Comparison of ENCODE assay signal across 29 cellular contexts in the genomic region with DNA sequence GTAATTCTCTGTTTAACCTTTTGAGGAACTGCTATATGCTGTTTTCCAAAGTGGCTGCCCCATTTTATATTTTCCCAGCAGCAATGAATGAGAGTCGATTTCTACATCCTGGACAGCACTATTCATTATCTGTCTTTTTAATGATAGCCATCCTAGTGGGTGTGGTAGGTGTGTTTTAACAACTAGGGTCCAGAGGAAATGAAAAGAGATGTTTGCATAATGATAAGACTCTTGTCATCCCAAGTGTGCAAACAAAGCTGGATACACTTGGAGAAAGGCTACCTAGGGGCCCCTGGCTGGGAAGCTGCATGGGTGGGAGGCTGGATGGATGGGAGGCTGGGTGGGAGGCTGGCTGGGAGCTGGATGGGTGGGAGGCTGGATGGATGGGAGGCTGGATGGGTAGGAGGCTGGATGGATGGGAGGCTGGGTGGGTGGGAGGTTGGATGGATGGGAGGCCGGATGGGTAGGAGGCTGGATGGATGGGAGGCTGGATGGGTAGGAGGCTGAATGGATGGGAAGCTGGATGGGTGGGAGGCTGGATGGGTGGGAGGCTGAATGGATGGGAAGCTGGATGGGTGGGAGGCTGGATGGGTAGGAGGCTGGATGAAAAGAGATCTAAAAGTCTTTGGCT.
"Had no signal": no experiment of that assay in that cellular context is flagged by ENCODE, and none has a peak within 500 bp of the region (broad histone marks: within the 10 kb centered on the region; RNA-seq: fewer than 3 reads in every experiment).

No MANE protein-coding gene starts in this region.

- H3K27ac ChIP-seq: adrenal gland, body of pancreas, colonic mucosa, hepatocyte, pancreas, psoas muscle, sigmoid colon, tibial artery, WERI-Rb-1 had no signal

- H3K36me3 ChIP-seq: adrenal gland, colonic mucosa, pancreas, sigmoid colon, tibial artery, WERI-Rb-1 had no signal

- ATAC-seq: activated CD4-positive, CD25-positive, alpha-beta regulatory T cell treated with anti-CD3 and anti-CD28 coated beads, Interleukin-2, amount 50 U/mL, for 24 hours; body of pancreas; naive thymus-derived CD8-positive, alpha-beta T cell; pancreas; psoas muscle; stimulated activated memory B cell treated with anti-CD40 and anti-IgM and Interleukin-4, amounts not matched to agents 10 μg/mL and 1 μg/mL and 100 μg/mL, for 72 hours; stimulated activated naive CD8-positive, alpha-beta T cell treated with anti-CD3 and anti-CD28 coated beads, Interleukin-15, amount 100 ng/mL, for 72 hours had no signal

- H3K27me3 Mint-ChIP-seq: activated naive CD8-positive, alpha-beta T cell treated with anti-CD3 and anti-CD28 coated beads for 36 hours; stimulated activated naive CD8-positive, alpha-beta T cell treated with anti-CD3 and anti-CD28 coated beads, Interleukin-15, amount 100 ng/mL, for 72 hours had no signal

- H3K4me1 ChIP-seq: adrenal gland, body of pancreas, colonic mucosa, pancreas, psoas muscle, sigmoid colon, tibial artery had no signal

- H3K4me1 Mint-ChIP-seq: activated naive CD8-positive, alpha-beta T cell treated with anti-CD3 and anti-CD28 coated beads for 36 hours; stimulated activated memory B cell treated with anti-CD40 and anti-IgM and Interleukin-4, amounts not matched to agents 10 μg/mL and 1 μg/mL and 100 μg/mL, for 72 hours; stimulated activated naive CD8-positive, alpha-beta T cell treated with anti-CD3 and anti-CD28 coated beads, Interleukin-15, amount 100 ng/mL, for 72 hours had no signal

- H3K27me3 ChIP-seq: adrenal gland, body of pancreas, colonic mucosa, pancreas, sigmoid colon had no signal

- H3K9me3 Mint-ChIP-seq: activated naive CD4-positive, alpha-beta T cell treated with anti-CD3 and anti-CD28 coated beads for 36 hours; activated naive CD8-positive, alpha-beta T cell treated with anti-CD3 and anti-CD28 coated beads for 36 hours; neural crest cell; stimulated activated memory B cell treated with anti-CD40 and anti-IgM and Interleukin-4, amounts not matched to agents 10 μg/mL and 1 μg/mL and 100 μg/mL, for 72 hours; stimulated activated naive CD8-positive, alpha-beta T cell treated with anti-CD3 and anti-CD28 coated beads, Interleukin-15, amount 100 ng/mL, for 72 hours had no signal

- H3K4me2 ChIP-seq: hepatocyte had no signal

- H3K79me2 ChIP-seq: hepatocyte had no signal

- H3K4me3 Mint-ChIP-seq: activated naive CD4-positive, alpha-beta T cell treated with anti-CD3 and anti-CD28 coated beads for 36 hours; activated naive CD8-positive, alpha-beta T cell treated with anti-CD3 and anti-CD28 coated beads for 36 hours; naive thymus-derived CD8-positive, alpha-beta T cell; neural crest cell; stimulated activated memory B cell treated with anti-CD40 and anti-IgM and Interleukin-4, amounts not matched to agents 10 μg/mL and 1 μg/mL and 100 μg/mL, for 72 hours; stimulated activated naive CD8-positive, alpha-beta T cell treated with anti-CD3 and anti-CD28 coated beads, Interleukin-15, amount 100 ng/mL, for 72 hours had no signal

- H3K36me3 Mint-ChIP-seq: activated naive CD8-positive, alpha-beta T cell treated with anti-CD3 and anti-CD28 coated beads for 36 hours; naive thymus-derived CD8-positive, alpha-beta T cell; stimulated activated memory B cell treated with anti-CD40 and anti-IgM and Interleukin-4, amounts not matched to agents 10 μg/mL and 1 μg/mL and 100 μg/mL, for 72 hours had no signal

- H2AFZ ChIP-seq: hepatocyte had no signal

- DNase-seq: activated CD4-positive, alpha-beta T cell treated with anti-CD3 and anti-CD28 coated beads for 48 hours; activated CD4-positive, alpha-beta T cell treated with anti-CD3 and anti-CD28 coated beads, Interleukin-2, amount 50 U/mL, for 48 hours; activated CD8-positive, alpha-beta memory T cell treated with anti-CD3 and anti-CD28 coated beads for 24 hours; activated effector memory CD4-positive, alpha-beta T cell treated with anti-CD3 and anti-CD28 coated beads, Interleukin-2, amount 50 U/mL, for 16 hours; activated naive CD4-positive, alpha-beta T cell treated with anti-CD3 and anti-CD28 coated beads for 36 hours; activated naive CD8-positive, alpha-beta T cell treated with anti-CD3 and anti-CD28 coated beads for 36 hours; adrenal gland; body of pancreas; cerebellar nuclear complex; colonic mucosa; effector memory CD4-positive, alpha-beta T cell; islet precursor cell; midbrain; naive thymus-derived CD8-positive, alpha-beta T cell; psoas muscle; sigmoid colon; small intestine; stimulated activated CD4-positive, alpha-beta T cell treated with anti-CD3 and anti-CD28 coated beads, Interleukin-1b, Interleukin-23, amount 100 ng/mL, for 48 hours; stimulated activated CD4-positive, alpha-beta T cell treated with anti-CD3 and anti-CD28 coated beads, Interleukin-4, amount 100 ng/mL, for 4 hours; stimulated activated CD8-positive, alpha-beta memory T cell treated with anti-CD3 and anti-CD28 coated beads, Interleukin-4, amount 100 ng/mL, for 48 hours; stimulated activated naive CD8-positive, alpha-beta T cell treated with anti-CD3 and anti-CD28 coated beads, Interleukin-15, amount 100 ng/mL, for 72 hours; T1000; tibial artery; WERI-Rb-1 had no signal

- H3K4me3 ChIP-seq: adrenal gland, body of pancreas, colonic mucosa, hepatocyte, pancreas, psoas muscle, sigmoid colon, tibial artery had no signal

- H3K27ac Mint-ChIP-seq: activated naive CD4-positive, alpha-beta T cell treated with anti-CD3 and anti-CD28 coated beads for 36 hours; activated naive CD8-positive, alpha-beta T cell treated with anti-CD3 and anti-CD28 coated beads for 36 hours; naive thymus-derived CD8-positive, alpha-beta T cell; stimulated activated memory B cell treated with anti-CD40 and anti-IgM and Interleukin-4, amounts not matched to agents 10 μg/mL and 1 μg/mL and 100 μg/mL, for 72 hours; stimulated activated naive CD8-positive, alpha-beta T cell treated with anti-CD3 and anti-CD28 coated beads, Interleukin-15, amount 100 ng/mL, for 72 hours had no signal

- H3K9me3 ChIP-seq: adrenal gland, body of pancreas, colonic mucosa, pancreas, psoas muscle, sigmoid colon, tibial artery had no signal
